In the genomic region with DNA sequence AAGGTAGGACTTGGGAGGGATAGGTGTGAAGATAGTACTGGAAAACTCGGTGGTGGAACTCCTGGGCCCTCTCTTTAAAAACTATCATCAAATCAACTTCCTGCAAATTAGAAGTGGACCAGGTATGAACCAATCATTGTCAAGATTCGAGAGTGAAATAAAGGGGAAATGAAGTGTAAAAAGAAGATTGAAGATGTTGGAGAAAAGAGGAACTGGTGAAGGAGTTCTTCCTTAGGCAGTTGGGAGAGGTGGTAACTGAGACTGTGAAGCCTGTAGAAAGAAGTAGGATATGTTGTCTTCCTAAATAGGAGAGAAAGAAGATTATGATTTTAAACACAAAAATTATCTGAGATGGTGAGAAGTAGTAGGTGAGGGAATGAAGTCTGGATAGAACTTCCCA, we compare ENCODE assay signal across 30 cellular contexts.
"Had no signal": no experiment of that assay in that cellular context is flagged by ENCODE, and none has a peak within 500 bp of the region (broad histone marks: within the 10 kb centered on the region; RNA-seq: fewer than 3 reads in every experiment).

No MANE protein-coding gene starts in this region.

- H3K27ac ChIP-seq: esophagus squamous epithelium, heart right ventricle, left lung, prostate gland, right atrium auricular region, stomach, thyroid gland, vagina had no signal

- ATAC-seq: effector memory CD8-positive, alpha-beta T cell; heart right ventricle; left cardiac atrium; left lung; naive thymus-derived CD4-positive, alpha-beta T cell; sciatic nerve; stimulated activated effector memory CD8-positive, alpha-beta T cell treated with anti-CD3 and anti-CD28 coated beads, Interleukin-12 subunit alpha, Interleukin-12 subunit beta, amount 100 ng/mL, for 72 hours had no signal

- H3K36me3 ChIP-seq: esophagus squamous epithelium, heart right ventricle, left lung, prostate gland, right atrium auricular region, stomach, thyroid gland, vagina had no signal

- FAIRE-seq: endometrium, islet of Langerhans had no signal

- H3K9me3 ChIP-seq: esophagus squamous epithelium, heart right ventricle, left lung, prostate gland, right atrium auricular region, stomach, thyroid gland, vagina had no signal

- H3K4me3 ChIP-seq: esophagus squamous epithelium, heart right ventricle, left lung, prostate gland, right atrium auricular region, smooth muscle cell, stomach, thyroid gland, vagina had no signal

- H3K4me2 ChIP-seq: smooth muscle cell had no signal

- H3K27me3 ChIP-seq: esophagus squamous epithelium, left lung, right atrium auricular region, stomach, thyroid gland, vagina had no signal

- H3K4me1 ChIP-seq: esophagus squamous epithelium, heart right ventricle, left lung, prostate gland, right atrium auricular region, stomach, thyroid gland, vagina had no signal

- DNase-seq: dermis blood vessel endothelial cell; effector memory CD8-positive, alpha-beta T cell; erythroblast; esophagus squamous epithelium; foreskin melanocyte; glutamatergic neuron; heart right ventricle; hippocampal formation; left cardiac atrium; left lung; mesenchymal stem cell; midbrain; naive thymus-derived CD4-positive, alpha-beta T cell; nephron progenitor cell; nucleus accumbens; stimulated activated CD4-positive, alpha-beta T cell treated with anti-CD3 and anti-CD28 coated beads, Interleukin-12 subunit alpha, Interleukin-12 subunit beta, amount 100 ng/mL, for 4 hours; stimulated activated CD4-positive, alpha-beta T cell treated with anti-CD3 and anti-CD28 coated beads, Interleukin-1b, Interleukin-23, amount 100 ng/mL, for 48 hours; stimulated activated CD4-positive, alpha-beta T cell treated with anti-CD3 and anti-CD28 coated beads, Interleukin-4, amount 100 ng/mL, for 24 hours; stimulated activated naive CD4-positive, alpha-beta T cell treated with Interleukin-2 at 50 U/mL for 16 hours; stomach; thyroid gland; trophoblast cell had no signal
